In genomic region chr1:161119017-161119378, GRCh38 we compare ENCODE assay signal across 8 cellular contexts. TPM values are rescaled to one million over a fixed set of nuclear protein-coding genes. Genes with fewer than 3 reads are reported as not detected.
DNase-seq lines count a peak whose midpoint lies in the region; ATAC-seq and TF ChIP-seq lines count a peak whose summit lies in the region.

No MANE protein-coding gene starts in this region.

- no peak overlapping the region for H4K8ac ChIP-seq in trophoblast cell (ENCODE audit: low read depth, low read length)

- H3K79me2 ChIP-seq in trophoblast cell (ENCODE audit: control insufficient read depth, insufficient read depth, low read length, poor library complexity) = peaks cover 10% of the 10 kb centered on the region

- H2BK5ac ChIP-seq in trophoblast cell (ENCODE audit: low read depth, low read length, poor library complexity) = peak overlapping the region; percentile 1

- H3K9ac ChIP-seq in trophoblast cell (ENCODE audit: low read length) = no peak overlapping the region

- H3K14ac ChIP-seq in trophoblast cell (ENCODE audit: low read length) = peak overlapping the region; percentile 33

- peak overlapping the region; percentile 59 for H2AK5ac ChIP-seq in trophoblast cell (ENCODE audit: low read length)

- peak overlapping the region; percentile 23 for H3K4ac ChIP-seq in trophoblast cell (ENCODE audit: low read depth, low read length)

- H3K4me3 ChIP-seq in HEK293 (ENCODE audit: low read depth, low read length) (peak overlapping the region; percentile 89), WERI-Rb-1 (ENCODE audit: low read depth, low read length) (peak overlapping the region; percentile 59; the same call in 1 of the 2 replicates), fibroblast of pulmonary artery (replicated peaks; ENCODE audit: low read depth, low read length) (peak overlapping the region; percentile 100), trophoblast cell (ENCODE audit: low read depth, low read length) (no peak overlapping the region)

- H3K9me3 ChIP-seq in HEK293 (ENCODE audit: control insufficient read depth, insufficient read depth, low read depth, low read length) (no peaks in the 10 kb centered on the region), WERI-Rb-1 (ENCODE audit: severe bottlenecking) (no peaks in the 10 kb centered on the region), trophoblast cell (ENCODE audit: insufficient read depth, low read depth, low read length) (peaks cover 2% of the 10 kb centered on the region)

- ATAC-seq in GM21619 (IDR thresholded peaks at IDR 0.05; ENCODE audit: unreplicated experiment) = no peak
- ATAC-seq in HG02571 (IDR thresholded peaks at IDR 0.05; ENCODE audit: unreplicated experiment) = no peak

- no peaks in the 10 kb centered on the region for H3K27me3 ChIP-seq in WERI-Rb-1 (ENCODE audit: insufficient read depth, low read depth, severe bottlenecking)
- H3K27me3 ChIP-seq in trophoblast cell (ENCODE audit: insufficient read depth, low read length) = no peaks in the 10 kb centered on the region

- H4K91ac ChIP-seq in trophoblast cell (ENCODE audit: low read depth, low read length) = peak overlapping the region; percentile 22

- no peak overlapping the region for H3K23ac ChIP-seq in trophoblast cell (ENCODE audit: low read length)

- WGBS in trophoblast cell (ENCODE audit: extremely low coverage, insufficient coverage, insufficient read length) = no CpG with 5 or more reads among the region's 6 CpGs

- peaks cover 9% of the 10 kb centered on the region for H3K4me1 ChIP-seq in HEK293 (ENCODE audit: control insufficient read depth, insufficient read depth, low read length)
- H3K4me1 ChIP-seq in trophoblast cell (ENCODE audit: control insufficient read depth in 1 of 2, insufficient read depth in 2 of 2, low read length in 2 of 2) = peaks cover 9 to 11% of the 10 kb centered on the region in 2 experiments

- H2BK12ac ChIP-seq in trophoblast cell (ENCODE audit: low read length) = no peak overlapping the region

- CTCF ChIA-PET in HEK293 (lab: Yijun Ruan, JAX) = interaction anchor here (0.9 kb wide), 1 partner anchor 14 kb away, joined by 3 read pairs; no protein-coding TSS in a partner anchor

- H3K79me1 ChIP-seq in trophoblast cell (ENCODE audit: low read length) = peaks cover 5% of the 10 kb centered on the region

- DNase-seq in WERI-Rb-1 = no peak
- peak; percentile 25 for DNase-seq in fibroblast of pulmonary artery (ENCODE audit: low read depth)
- peak in 1 of 2 donors; percentile 51 for DNase-seq in trophoblast cell
- no peak for DNase-seq in DMS153 (lab: John Stamatoyannopoulos, UW)
- DNase-seq in GM19240 (ENCODE audit: insufficient read length, low spot score) = no peak

- peak overlapping the region; percentile 66 for H3K4me2 ChIP-seq in trophoblast cell (ENCODE audit: low read length)

- POLR2A ChIA-PET in HEK293 (lab: Yijun Ruan, JAX) = interaction anchor here (0.6 kb wide), 1 partner anchor 42 kb away, joined by 5 read pairs; no protein-coding TSS in a partner anchor

- no peak overlapping the region for H3K18ac ChIP-seq in trophoblast cell (ENCODE audit: low read length)

- H4K12ac ChIP-seq in trophoblast cell (ENCODE audit: low read depth, low read length) = peak overlapping the region; percentile 45

- no peak overlapping the region for H2BK120ac ChIP-seq in trophoblast cell (ENCODE audit: insufficient read depth, low read length, poor library complexity)

- H3K36me3 ChIP-seq in HEK293 (ENCODE audit: control insufficient read depth in 2 of 2, insufficient read depth in 1 of 2, low read length in 2 of 2) (peaks cover 14 to 55% of the 10 kb centered on the region in 2 experiments), WERI-Rb-1 (peaks cover 75% of the 10 kb centered on the region), trophoblast cell (ENCODE audit: control insufficient read depth in 1 of 2, insufficient read depth in 2 of 2, low read length in 2 of 2) (peaks cover 24 to 34% of the 10 kb centered on the region in 2 experiments)

- H2AFZ ChIP-seq in trophoblast cell (ENCODE audit: insufficient read depth, low read length, poor library complexity) = peak overlapping the region; percentile 32

- TF ChIP-seq CTCF in HEK293 (tag by site-specific recombination; IDR thresholded peaks at IDR 0.05) (peak; percentile 33; the same call in 1 of the 2 replicates), WERI-Rb-1 (IDR thresholded peaks at IDR 0.05; ENCODE audit: low read depth, low read length) (no peak), fibroblast of pulmonary artery (IDR thresholded peaks at IDR 0.05; ENCODE audit: low read length, missing control alignments) (no peak)

- H3K27ac ChIP-seq in HEK293 (ENCODE audit: extremely low read depth, low read depth, low read length) = peak overlapping the region; percentile 26
- peak overlapping the region; percentile 84; the same call in 1 of the 2 replicates for H3K27ac ChIP-seq in WERI-Rb-1
- H3K27ac ChIP-seq in trophoblast cell (ENCODE audit: low read depth, low read length) = peak overlapping the region; percentile 90

TF ChIP-seq in HEK293, 187 proteins besides CTCF, POLR2A, EP300 and RAD21:
- no peak for TF ChIP-seq SALL2 (tag by site-specific recombination; IDR thresholded peaks at IDR 0.05; ENCODE audit: borderline replicate concordance)
- TF ChIP-seq ZNF513 (tag by site-specific recombination; IDR thresholded peaks at IDR 0.05) = 0 out of 2 replicates have a peak, but pooled peaks have one; percentile 7
- TF ChIP-seq ZNF335 (tag by site-specific recombination; conservative IDR thresholded peaks at IDR 0.05) = peak; percentile 10
- TF ChIP-seq SCRT2 (tag by site-specific recombination; IDR thresholded peaks at IDR 0.05) = no peak
- peak; percentile 19; the same call in 1 of the 2 replicates for TF ChIP-seq ZXDB (tag by site-specific recombination; IDR thresholded peaks at IDR 0.05)
- no peak for TF ChIP-seq ZNF211 (tag by site-specific recombination; IDR thresholded peaks at IDR 0.05; ENCODE audit: low read depth)

RNA-seq across cellular contexts. Expression of gene NIT1, which starts 1.1 kb away (rescaled TPM):
- 40.6 and 42.0 TPM in 2 replicates for polyA plus RNA-seq in trophoblast cell (2013)

RNA-seq across cellular contexts. Expression of gene PFDN2, which starts 1.2 kb away (rescaled TPM):
- polyA plus RNA-seq in trophoblast cell (2013) = 263 and 270 TPM in 2 replicates

RNA-seq across cellular contexts. Expression of gene DEDD, which starts 13.5 kb away (rescaled TPM):
- polyA plus RNA-seq in trophoblast cell (2013) = 25.1 and 25.2 TPM in 2 replicates

RNA-seq across cellular contexts. Expression of gene KLHDC9, which starts 20.8 kb away (rescaled TPM):
- 4.0 and 4.5 TPM in 2 replicates for polyA plus RNA-seq in trophoblast cell (2013)

RNA-seq across cellular contexts. Expression of gene NECTIN4, which starts 29.6 kb away (rescaled TPM):
- polyA plus RNA-seq in trophoblast cell (2013) = 35.8 and 38.6 TPM in 2 replicates

Comparison
In these comparisons a context has a peak if more than half of its experiments do, and no peak if none do; other contexts are left out.
1. H3K27ac ChIP-seq: peak in every context shown above with its lines; median percentile 90 in trophoblast cell; 84 in WERI-Rb-1; 26 in HEK293.